Comparison of ENCODE assay signal across 9 cellular contexts in genomic region chr12:124507188-124508109, GRCh38. TPM values are rescaled to one million over a fixed set of nuclear protein-coding genes. Genes with fewer than 3 reads are reported as not detected.
DNase-seq lines count a peak whose midpoint lies in the region; ATAC-seq and TF ChIP-seq lines count a peak whose summit lies in the region.
"Had no signal": no experiment of that assay in that cellular context is flagged by ENCODE, and none has a peak within 500 bp of the region (broad histone marks: within the 10 kb centered on the region; RNA-seq: fewer than 3 reads in every experiment).

No MANE protein-coding gene starts in this region.

- H3K36me3 ChIP-seq in brain microvascular endothelial cell (replicated peaks) (no peaks in the 10 kb centered on the region), hepatocyte (replicated peaks; ENCODE audit: insufficient read depth, low read depth) (no peaks in the 10 kb centered on the region), skeletal muscle tissue (ENCODE audit: control insufficient read depth in 3 of 3, insufficient read depth in 3 of 3, low read length in 3 of 3) (peaks cover 0 to 3% (median 2%) of the 10 kb centered on the region in 3 donors)

- WGBS in hepatocyte (ENCODE audit: low lambda C conversion rate, missing lambda C conversion rate): 66% methylated on average over 26 of the region's 26 CpGs

- no peaks in the 10 kb centered on the region for H3K27me3 ChIP-seq in brain microvascular endothelial cell (replicated peaks)
- no peaks in the 10 kb centered on the region for H3K27me3 ChIP-seq in hepatocyte
- no peaks in the 10 kb centered on the region for H3K27me3 ChIP-seq in skeletal muscle tissue (ENCODE audit: control insufficient read depth in 3 of 3, insufficient read depth in 3 of 3, low read length in 3 of 3)

- H3K9me2 ChIP-seq in hepatocyte (replicated peaks; ENCODE audit: insufficient read depth): no peaks in the 10 kb centered on the region

- peaks cover 97% of the 10 kb centered on the region for H3K79me2 ChIP-seq in hepatocyte

- H4K20me1 ChIP-seq in hepatocyte (ENCODE audit: insufficient read depth, poor library complexity, severe bottlenecking): peaks cover 67% of the 10 kb centered on the region

- H3K9ac ChIP-seq in skeletal muscle tissue (ENCODE audit: low read depth in 1 of 3, low read length in 3 of 3): peak overlapping the region; percentile 60 to 68 (median 61)

- TF ChIP-seq CTCF in brain microvascular endothelial cell (IDR thresholded peaks at IDR 0.05; ENCODE audit: low read depth, low read length, missing control alignments): no peak
- no peak for TF ChIP-seq CTCF in hepatocyte (IDR thresholded peaks at IDR 0.05; ENCODE audit: poor library complexity)

- in situ Hi-C loops in brain microvascular endothelial cell (cut with HindIII; ENCODE audit: low pct_ligation_motif_present, low sequenced_read_pairs): no loop called here

- ATAC-seq in GM18861 (IDR thresholded peaks at IDR 0.05; ENCODE audit: unreplicated experiment): no peak
- ATAC-seq: activated naive CD4-positive, alpha-beta T cell treated with anti-CD3 and anti-CD28 coated beads, Interleukin-2, amount 50 U/mL, for 72 hours had no signal

- H3K4me3 ChIP-seq in brain microvascular endothelial cell (ENCODE audit: low read depth, low read length): no peak overlapping the region
- H3K4me3 ChIP-seq in hepatocyte: no peak overlapping the region
- peak overlapping the region in 1 of 3 donors; percentile 41 for H3K4me3 ChIP-seq in skeletal muscle tissue (ENCODE audit: low read length in 3 of 3)

- H3K27ac ChIP-seq in brain microvascular endothelial cell: peak overlapping the region; percentile 58
- peak overlapping the region; percentile 91 for H3K27ac ChIP-seq in hepatocyte
- peak overlapping the region; percentile 69 for H3K27ac ChIP-seq in skeletal muscle tissue (ENCODE audit: low read depth, low read length)

- H3K4me2 ChIP-seq in hepatocyte: peak overlapping the region; percentile 67

- H3K4me1 ChIP-seq in hepatocyte (ENCODE audit: insufficient read depth) (peaks cover 67% of the 10 kb centered on the region), skeletal muscle tissue (ENCODE audit: control insufficient read depth in 3 of 3, insufficient read depth in 3 of 3, low read length in 3 of 3) (peaks cover 74 to 94% (median 93%) of the 10 kb centered on the region in 3 donors)

- peak; percentile 70 for DNase-seq in EH (ENCODE audit: low read depth)
- no peak for DNase-seq in brain microvascular endothelial cell
- DNase-seq in hepatocyte (ENCODE audit: low spot score): peak; percentile 49
- no peak for DNase-seq in NOMO-1 treated with dmso at 0.1 percent for 144 hours (lab: John Stamatoyannopoulos, UW; ENCODE audit: unreplicated experiment)
- no peak for DNase-seq in HPDE6-E6E7 (ENCODE audit: extremely low spot score)
- DNase-seq in activated CD4-positive, alpha-beta T cell treated with anti-CD3 and anti-CD28 coated beads for 48 hours: no peak

- no peaks in the 10 kb centered on the region for H3K9me3 ChIP-seq in hepatocyte (ENCODE audit: low read depth)
- H3K9me3 ChIP-seq in skeletal muscle tissue (ENCODE audit: control insufficient read depth in 3 of 3, low read length in 3 of 3): no peaks in the 10 kb centered on the region

- no peak overlapping the region for H2AFZ ChIP-seq in hepatocyte

RNA-seq across cellular contexts. Expression of gene NCOR2, which starts 60.0 kb away (rescaled TPM):
- total RNA-seq in hepatocyte (12.9 and 40.3 TPM in 2 replicates), skeletal muscle tissue (32.9 TPM)
- 121 and 136 TPM in 2 replicates for polyA plus RNA-seq in hepatocyte

Comparison
In these comparisons a context has a peak if more than half of its experiments do, and no peak if none do; other contexts are left out.
1. DNase-seq: peak in EH (single experiment) and hepatocyte (single experiment); none in brain microvascular endothelial cell (single experiment), NOMO-1 treated with dmso at 0.1 percent for 144 hours (single experiment), HPDE6-E6E7 (single experiment) and activated CD4-positive, alpha-beta T cell treated with anti-CD3 and anti-CD28 coated beads for 48 hours (single experiment).
2. Peak in every context shown above with its lines, with median percentiles within 50 percentile points of each other: H3K27ac ChIP-seq.